In genomic region chr16:85003723-85004586, GRCh38 we compare ENCODE assay signal across 1 cellular context.
TF ChIP-seq lines count a peak whose summit lies in the region.

No MANE protein-coding gene starts in this region.

TF ChIP-seq in WTC11, 78 proteins besides CTCF, POLR2A, EP300 and RAD21 (continued from another document):
- TF ChIP-seq, protein P1, sequence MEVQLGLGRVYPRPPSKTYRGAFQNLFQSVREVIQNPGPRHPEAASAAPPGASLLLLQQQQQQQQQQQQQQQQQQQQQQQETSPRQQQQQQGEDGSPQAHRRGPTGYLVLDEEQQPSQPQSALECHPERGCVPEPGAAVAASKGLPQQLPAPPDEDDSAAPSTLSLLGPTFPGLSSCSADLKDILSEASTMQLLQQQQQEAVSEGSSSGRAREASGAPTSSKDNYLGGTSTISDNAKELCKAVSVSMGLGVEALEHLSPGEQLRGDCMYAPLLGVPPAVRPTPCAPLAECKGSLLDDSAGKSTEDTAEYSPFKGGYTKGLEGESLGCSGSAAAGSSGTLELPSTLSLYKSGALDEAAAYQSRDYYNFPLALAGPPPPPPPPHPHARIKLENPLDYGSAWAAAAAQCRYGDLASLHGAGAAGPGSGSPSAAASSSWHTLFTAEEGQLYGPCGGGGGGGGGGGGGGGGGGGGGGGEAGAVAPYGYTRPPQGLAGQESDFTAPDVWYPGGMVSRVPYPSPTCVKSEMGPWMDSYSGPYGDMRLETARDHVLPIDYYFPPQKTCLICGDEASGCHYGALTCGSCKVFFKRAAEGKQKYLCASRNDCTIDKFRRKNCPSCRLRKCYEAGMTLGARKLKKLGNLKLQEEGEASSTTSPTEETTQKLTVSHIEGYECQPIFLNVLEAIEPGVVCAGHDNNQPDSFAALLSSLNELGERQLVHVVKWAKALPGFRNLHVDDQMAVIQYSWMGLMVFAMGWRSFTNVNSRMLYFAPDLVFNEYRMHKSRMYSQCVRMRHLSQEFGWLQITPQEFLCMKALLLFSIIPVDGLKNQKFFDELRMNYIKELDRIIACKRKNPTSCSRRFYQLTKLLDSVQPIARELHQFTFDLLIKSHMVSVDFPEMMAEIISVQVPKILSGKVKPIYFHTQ (CRISPR knock-in tag; IDR thresholded peaks at IDR 0.05), result no peak
- TF ChIP-seq, protein P2, sequence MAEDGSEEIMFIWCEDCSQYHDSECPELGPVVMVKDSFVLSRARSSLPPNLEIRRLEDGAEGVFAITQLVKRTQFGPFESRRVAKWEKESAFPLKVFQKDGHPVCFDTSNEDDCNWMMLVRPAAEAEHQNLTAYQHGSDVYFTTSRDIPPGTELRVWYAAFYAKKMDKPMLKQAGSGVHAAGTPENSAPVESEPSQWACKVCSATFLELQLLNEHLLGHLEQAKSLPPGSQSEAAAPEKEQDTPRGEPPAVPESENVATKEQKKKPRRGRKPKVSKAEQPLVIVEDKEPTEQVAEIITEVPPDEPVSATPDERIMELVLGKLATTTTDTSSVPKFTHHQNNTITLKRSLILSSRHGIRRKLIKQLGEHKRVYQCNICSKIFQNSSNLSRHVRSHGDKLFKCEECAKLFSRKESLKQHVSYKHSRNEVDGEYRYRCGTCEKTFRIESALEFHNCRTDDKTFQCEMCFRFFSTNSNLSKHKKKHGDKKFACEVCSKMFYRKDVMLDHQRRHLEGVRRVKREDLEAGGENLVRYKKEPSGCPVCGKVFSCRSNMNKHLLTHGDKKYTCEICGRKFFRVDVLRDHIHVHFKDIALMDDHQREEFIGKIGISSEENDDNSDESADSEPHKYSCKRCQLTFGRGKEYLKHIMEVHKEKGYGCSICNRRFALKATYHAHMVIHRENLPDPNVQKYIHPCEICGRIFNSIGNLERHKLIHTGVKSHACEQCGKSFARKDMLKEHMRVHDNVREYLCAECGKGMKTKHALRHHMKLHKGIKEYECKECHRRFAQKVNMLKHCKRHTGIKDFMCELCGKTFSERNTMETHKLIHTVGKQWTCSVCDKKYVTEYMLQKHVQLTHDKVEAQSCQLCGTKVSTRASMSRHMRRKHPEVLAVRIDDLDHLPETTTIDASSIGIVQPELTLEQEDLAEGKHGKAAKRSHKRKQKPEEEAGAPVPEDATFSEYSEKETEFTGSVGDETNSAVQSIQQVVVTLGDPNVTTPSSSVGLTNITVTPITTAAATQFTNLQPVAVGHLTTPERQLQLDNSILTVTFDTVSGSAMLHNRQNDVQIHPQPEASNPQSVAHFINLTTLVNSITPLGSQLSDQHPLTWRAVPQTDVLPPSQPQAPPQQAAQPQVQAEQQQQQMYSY (CRISPR knock-in tag; IDR thresholded peaks at IDR 0.05), result no peak
- TF ChIP-seq ZNF121 (CRISPR knock-in tag; IDR thresholded peaks at IDR 0.05), result no peak
- no peak for TF ChIP-seq FOXK1 (CRISPR knock-in tag; IDR thresholded peaks at IDR 0.05)
- TF ChIP-seq ETV6 (CRISPR knock-in tag; IDR thresholded peaks at IDR 0.05), result no peak
- no peak for TF ChIP-seq TP53 (CRISPR knock-in tag; IDR thresholded peaks at IDR 0.05)
- TF ChIP-seq, protein P3, sequence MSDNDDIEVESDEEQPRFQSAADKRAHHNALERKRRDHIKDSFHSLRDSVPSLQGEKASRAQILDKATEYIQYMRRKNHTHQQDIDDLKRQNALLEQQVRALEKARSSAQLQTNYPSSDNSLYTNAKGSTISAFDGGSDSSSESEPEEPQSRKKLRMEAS (CRISPR knock-in tag; IDR thresholded peaks at IDR 0.05), result no peak
- TF ChIP-seq NR1H2 (CRISPR knock-in tag; IDR thresholded peaks at IDR 0.05), result no peak
TF ChIP-seq in WTC11: peak in this region for 0.
